ENCODE assay signal across 2 cellular contexts in genomic region chrX:18981124-18981807, GRCh38.
A peak's percentile ranks its signal among the peaks of the same experiment; 100 is the strongest.
TF ChIP-seq lines count a peak whose summit lies in the region.

No MANE protein-coding gene starts in this region.

TF ChIP-seq in endothelial cell of umbilical vein, 7 proteins besides CTCF, POLR2A, EP300 and RAD21:
- TF ChIP-seq MYC (IDR thresholded peaks at IDR 0.05; ENCODE audit: low read depth, low read length) = no peak
- no peak for TF ChIP-seq JUN (IDR thresholded peaks at IDR 0.05; ENCODE audit: borderline replicate concordance, insufficient read depth, insufficient read length, low read depth)
- TF ChIP-seq GATA2 (IDR thresholded peaks at IDR 0.05; ENCODE audit: insufficient read depth, insufficient read length, low read depth, low read length) = peak; percentile 88
- no peak for TF ChIP-seq POLR2AphosphoS5 (IDR thresholded peaks at IDR 0.05; ENCODE audit: insufficient read depth, low read depth, low read length)
- TF ChIP-seq MAX (IDR thresholded peaks at IDR 0.05; ENCODE audit: insufficient read depth, insufficient read length) = no peak
- TF ChIP-seq EZH2 (IDR thresholded peaks at IDR 0.05; ENCODE audit: borderline replicate concordance, low read depth, low read length, severe bottlenecking) = no peak

TF ChIP-seq in HEK293T, 16 proteins besides CTCF, POLR2A, EP300 and RAD21:
- TF ChIP-seq FOXK2 (IDR thresholded peaks at IDR 0.05) = no peak
- TF ChIP-seq TARDBP (IDR thresholded peaks at IDR 0.05) = no peak
- no peak for TF ChIP-seq L3MBTL2 (conservative IDR thresholded peaks at IDR 0.05)
- TF ChIP-seq CTBP1 (IDR thresholded peaks at IDR 0.05; ENCODE audit: borderline replicate concordance) = no peak
- TF ChIP-seq FOXA1 (IDR thresholded peaks at IDR 0.05) = no peak
- no peak for TF ChIP-seq ARNT (IDR thresholded peaks at IDR 0.05)
- TF ChIP-seq, protein P1, sequence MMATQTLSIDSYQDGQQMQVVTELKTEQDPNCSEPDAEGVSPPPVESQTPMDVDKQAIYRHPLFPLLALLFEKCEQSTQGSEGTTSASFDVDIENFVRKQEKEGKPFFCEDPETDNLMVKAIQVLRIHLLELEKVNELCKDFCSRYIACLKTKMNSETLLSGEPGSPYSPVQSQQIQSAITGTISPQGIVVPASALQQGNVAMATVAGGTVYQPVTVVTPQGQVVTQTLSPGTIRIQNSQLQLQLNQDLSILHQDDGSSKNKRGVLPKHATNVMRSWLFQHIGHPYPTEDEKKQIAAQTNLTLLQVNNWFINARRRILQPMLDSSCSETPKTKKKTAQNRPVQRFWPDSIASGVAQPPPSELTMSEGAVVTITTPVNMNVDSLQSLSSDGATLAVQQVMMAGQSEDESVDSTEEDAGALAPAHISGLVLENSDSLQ (IDR thresholded peaks at IDR 0.05) = no peak
- no peak for TF ChIP-seq NFRKB (IDR thresholded peaks at IDR 0.05)
- TF ChIP-seq FOXM1 (IDR thresholded peaks at IDR 0.05; ENCODE audit: borderline replicate concordance) = no peak
- TF ChIP-seq BHLHE40 (IDR thresholded peaks at IDR 0.05; ENCODE audit: borderline replicate concordance) = no peak
- no peak for TF ChIP-seq SUZ12 (IDR thresholded peaks at IDR 0.05)
- TF ChIP-seq ELF4 (IDR thresholded peaks at IDR 0.05) = no peak
- no peak for TF ChIP-seq SP1 (IDR thresholded peaks at IDR 0.05)
TF ChIP-seq in HEK293T: peak in this region for 0.
